Comparison of ENCODE assay signal across 16 cellular contexts in the genomic region with DNA sequence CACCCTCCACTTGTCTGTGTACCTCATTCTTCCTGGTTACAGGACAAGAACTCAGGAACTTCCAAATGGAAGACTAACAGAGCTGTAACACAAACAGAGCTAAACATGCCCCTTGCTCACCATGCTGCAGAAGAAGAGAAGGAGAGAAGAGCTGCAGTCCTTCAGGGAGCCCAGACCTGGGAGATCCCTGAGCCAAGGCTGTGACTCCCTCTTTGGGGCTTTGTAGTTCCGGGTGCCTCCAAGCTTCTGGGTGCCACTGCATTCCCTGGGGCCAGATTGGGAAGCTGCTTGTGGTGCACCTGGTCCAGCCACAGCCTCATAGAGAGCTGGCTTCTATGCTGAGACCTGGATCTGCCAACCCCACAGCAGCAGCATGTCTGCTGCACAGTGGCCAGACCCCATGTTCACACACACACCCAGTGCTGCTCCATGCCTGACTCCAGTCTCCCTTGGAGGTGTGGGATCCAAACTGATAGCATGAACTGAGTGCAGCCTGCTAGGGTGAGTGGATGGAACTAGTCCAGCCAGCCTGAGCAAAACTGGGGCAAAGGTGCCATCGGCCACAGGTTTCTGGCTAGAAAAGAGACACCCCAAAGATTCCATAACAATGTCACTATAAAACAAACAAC.
"Had no signal": no experiment of that assay in that cellular context is flagged by ENCODE, and none has a peak within 500 bp of the region (broad histone marks: within the 10 kb centered on the region; RNA-seq: fewer than 3 reads in every experiment).

No MANE protein-coding gene starts in this region.

- H3K9me3 ChIP-seq: prostate gland, testis had no signal

- H3K27ac ChIP-seq: breast epithelium, dorsolateral prefrontal cortex, parathyroid adenoma, prostate gland, testis, tibial nerve had no signal

- H3K27me3 Mint-ChIP-seq: natural killer cell treated with Interleukin-12 subunit alpha and Interleukin-12 subunit beta and Interleukin-15 and Interleukin-18, amount 100 ng/mL, for 72 hours; stimulated activated naive CD8-positive, alpha-beta T cell treated with anti-CD3 and anti-CD28 coated beads, Interleukin-15, Interleukin-2, amounts not matched to agents 100 ng/mL and 50 ng/mL, for 24 hours had no signal

- H3K4me3 ChIP-seq: breast epithelium, dorsolateral prefrontal cortex, prostate gland, testis, tibial nerve had no signal

- H3K9ac ChIP-seq: parathyroid adenoma had no signal

- H3K4me1 ChIP-seq: breast epithelium, parathyroid adenoma, prostate gland, testis had no signal

- H3K4me3 Mint-ChIP-seq: central memory CD8-positive, alpha-beta T cell; immature natural killer cell; mesothelial cell of epicardium; natural killer cell treated with Interleukin-12 subunit alpha and Interleukin-12 subunit beta and Interleukin-15 and Interleukin-18, amount 100 ng/mL, for 72 hours; stimulated activated naive CD8-positive, alpha-beta T cell treated with anti-CD3 and anti-CD28 coated beads, Interleukin-15, Interleukin-2, amounts not matched to agents 100 ng/mL and 50 ng/mL, for 24 hours had no signal

- H3K36me3 ChIP-seq: breast epithelium, prostate gland, tibial nerve had no signal

- DNase-seq: cortex of kidney; dorsolateral prefrontal cortex; effector CD8-positive, alpha-beta T cell; immature natural killer cell; retina; small intestine; stimulated activated CD4-positive, alpha-beta T cell treated with anti-CD3 and anti-CD28 coated beads, Interleukin-12 subunit alpha, Interleukin-12 subunit beta, amount 100 ng/mL, for 4 hours; testis had no signal

- H3K27me3 ChIP-seq: breast epithelium, dorsolateral prefrontal cortex, testis, tibial nerve had no signal

- H3K4me1 Mint-ChIP-seq: central memory CD8-positive, alpha-beta T cell; immature natural killer cell; mesothelial cell of epicardium had no signal

- H3K79me2 ChIP-seq: parathyroid adenoma had no signal

- H3K36me3 Mint-ChIP-seq: immature natural killer cell; mesothelial cell of epicardium; natural killer cell treated with Interleukin-12 subunit alpha and Interleukin-12 subunit beta and Interleukin-15 and Interleukin-18, amount 100 ng/mL, for 72 hours had no signal

- H3K27ac Mint-ChIP-seq: immature natural killer cell; mesothelial cell of epicardium; natural killer cell treated with Interleukin-12 subunit alpha and Interleukin-12 subunit beta and Interleukin-15 and Interleukin-18, amount 100 ng/mL, for 72 hours; stimulated activated naive CD8-positive, alpha-beta T cell treated with anti-CD3 and anti-CD28 coated beads, Interleukin-15, Interleukin-2, amounts not matched to agents 100 ng/mL and 50 ng/mL, for 24 hours had no signal

- H3K9me3 Mint-ChIP-seq: central memory CD8-positive, alpha-beta T cell; immature natural killer cell; natural killer cell treated with Interleukin-12 subunit alpha and Interleukin-12 subunit beta and Interleukin-15 and Interleukin-18, amount 100 ng/mL, for 72 hours; stimulated activated naive CD8-positive, alpha-beta T cell treated with anti-CD3 and anti-CD28 coated beads, Interleukin-15, Interleukin-2, amounts not matched to agents 100 ng/mL and 50 ng/mL, for 24 hours had no signal

- H2AFZ ChIP-seq: parathyroid adenoma had no signal
